In the genomic region with DNA sequence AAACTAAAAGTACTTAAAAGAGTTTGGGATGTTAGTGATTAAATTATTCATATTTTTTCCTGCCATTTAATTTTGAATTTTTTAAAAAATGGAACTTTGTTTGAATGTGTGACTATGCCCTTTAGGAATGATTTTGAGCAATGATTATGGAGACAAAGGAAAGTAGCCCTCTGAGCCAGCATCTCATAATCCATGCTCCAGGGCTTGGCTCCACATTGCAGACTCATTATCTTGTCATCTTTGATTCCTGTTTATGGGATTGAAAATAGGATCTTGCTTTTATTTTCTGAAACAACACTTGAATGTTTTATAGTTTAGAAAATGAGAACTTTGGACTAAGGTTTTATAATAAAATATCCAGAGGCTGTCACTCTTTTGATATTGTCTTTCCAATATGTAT, we compare ENCODE assay signal across 24 cellular contexts. TPM values are rescaled to one million over a fixed set of nuclear protein-coding genes. Genes with fewer than 3 reads are reported as not detected.
"Had no signal": no experiment of that assay in that cellular context is flagged by ENCODE, and none has a peak within 500 bp of the region (broad histone marks: within the 10 kb centered on the region; RNA-seq: fewer than 3 reads in every experiment).

No MANE protein-coding gene starts in this region.

- H3K27ac ChIP-seq: right lobe of liver, tibial nerve had no signal

- DNase-seq: activated CD4-positive, alpha-beta memory T cell treated with anti-CD3 and anti-CD28 coated beads, Interleukin-2, amount 10 ng/mL, durations not matched to agents 7 days and 5 days; activated CD4-positive, alpha-beta T cell treated with anti-CD3 and anti-CD28 coated beads, Interleukin-2, amount 10 ng/mL, durations not matched to agents 24 days and 14 days; activated CD4-positive, CD25-positive, alpha-beta regulatory T cell treated with anti-CD3 and anti-CD28 coated beads, Interleukin-2, amount 50 U/mL, for 72 hours; activated CD8-positive, alpha-beta memory T cell treated with anti-CD3 and anti-CD28 coated beads, Interleukin-2, amount 50 U/mL, for 48 hours; activated gamma-delta T cell; activated naive CD4-positive, alpha-beta T cell treated with anti-CD3 and anti-CD28 coated beads, Interleukin-2, amount 50 U/mL, for 16 hours; activated T-cell treated with anti-CD3 and anti-CD28 coated beads, Interleukin-2, amount 50 U/mL, for 24 hours; dermis blood vessel endothelial cell; effector CD4-positive, alpha-beta T cell; head of caudate nucleus; hippocampal formation; left colon; mammary epithelial cell; posterior cingulate gyrus; right lobe of liver; stimulated activated CD4-positive, alpha-beta T cell treated with anti-CD3 and anti-CD28 coated beads, Interleukin-2, amount 100 ng/mL, for 48 hours; stimulated activated naive CD4-positive, alpha-beta T cell treated with Interleukin-2 at 50 U/mL for 16 hours; T-helper 17 cell; T1000 had no signal

- H3K4me3 ChIP-seq: right lobe of liver, tibial nerve had no signal

- H3K36me3 ChIP-seq: right lobe of liver, tibial nerve had no signal

- H3K9me3 ChIP-seq: right lobe of liver, tibial nerve had no signal

- ATAC-seq: left colon, right lobe of liver, T-helper 17 cell had no signal

- H3K4me1 ChIP-seq: right lobe of liver, tibial nerve had no signal

- H3K27me3 ChIP-seq: right lobe of liver, tibial nerve had no signal

RNA-seq across cellular contexts. Expression of a gene that starts 14.5 kb away (rescaled TPM):
- total RNA-seq: activated CD4-positive, alpha-beta T cell treated with anti-CD3 and anti-CD28 coated beads, Interleukin-2, amount 10 ng/mL, durations not matched to agents 24 days and 14 days; bronchial epithelial cell; epithelial cell of proximal tubule; fibroblast of villous mesenchyme had no signal
- polyA plus RNA-seq: liver had no signal
